9 cellular contexts compared by ENCODE assay signal in genomic region chr20:49832632-49833327, GRCh38. TPM values are rescaled to one million over a fixed set of nuclear protein-coding genes. Genes with fewer than 3 reads are reported as not detected.
DNase-seq lines count a peak whose midpoint lies in the region; ATAC-seq lines count a peak whose summit lies in the region.
"Had no signal": no experiment of that assay in that cellular context is flagged by ENCODE, and none has a peak within 500 bp of the region (broad histone marks: within the 10 kb centered on the region; RNA-seq: fewer than 3 reads in every experiment).

No MANE protein-coding gene starts in this region.

- peaks cover 0 to 2% (median 0%) of the 10 kb centered on the region in 7 donors for H3K9me3 Mint-ChIP-seq in naive B cell
- H3K9me3 Mint-ChIP-seq in activated naive CD4-positive, alpha-beta T cell treated with anti-CD3 and anti-CD28 coated beads for 36 hours, result no peaks in the 10 kb centered on the region

- no peak overlapping the region for H3K4me3 Mint-ChIP-seq in naive B cell
- no peak overlapping the region for H3K4me3 Mint-ChIP-seq in activated naive CD4-positive, alpha-beta T cell treated with anti-CD3 and anti-CD28 coated beads for 36 hours

- H3K4me1 Mint-ChIP-seq in naive B cell, result peaks cover 15 to 33% (median 19%) of the 10 kb centered on the region in 3 donors
- H3K4me1 Mint-ChIP-seq in activated naive CD4-positive, alpha-beta T cell treated with anti-CD3 and anti-CD28 coated beads for 36 hours (ENCODE audit: low read depth), result peaks cover 3% of the 10 kb centered on the region

- intact Hi-C loops in activated naive CD4-positive, alpha-beta T cell treated with anti-CD3 and anti-CD28 coated beads for 36 hours (cut with micrococcal nuclease), result no loop called here

- H3K27ac ChIP-seq in cingulate gyrus (ENCODE audit: low read depth, low read length), result peak overlapping the region; percentile 21

- peak overlapping the region in 4 of 6 donors; percentile 52 to 95 (median 64) for H3K27ac Mint-ChIP-seq in naive B cell
- no peak overlapping the region for H3K27ac Mint-ChIP-seq in activated naive CD4-positive, alpha-beta T cell treated with anti-CD3 and anti-CD28 coated beads for 36 hours

- DNase-seq in AG20443 (ENCODE audit: low spot score) (peak; percentile 54), MV-4-11 (lab: John Stamatoyannopoulos, UW) (peak; percentile 12), naive B cell (peak; percentile 17), T-helper 2 cell (no peak), NCI-H1417 (lab: John Stamatoyannopoulos, UW) (no peak), A172 (ENCODE audit: low spot score) (no peak)
- no peak for DNase-seq in activated naive CD4-positive, alpha-beta T cell treated with anti-CD3 and anti-CD28 coated beads for 36 hours
- DNase-seq: NCI-H345 had no signal

- CTCF ChIA-PET in activated naive CD4-positive, alpha-beta T cell treated with anti-CD3 and anti-CD28 coated beads for 36 hours (lab: Charles Lee), result interaction anchor here (1.0 kb wide), 1 partner anchor 13 kb away, joined by 4 read pairs; no protein-coding TSS in a partner anchor

- H3K27me3 Mint-ChIP-seq in naive B cell, result no peaks in the 10 kb centered on the region
- no peaks in the 10 kb centered on the region for H3K27me3 Mint-ChIP-seq in activated naive CD4-positive, alpha-beta T cell treated with anti-CD3 and anti-CD28 coated beads for 36 hours (ENCODE audit: low read depth)

- H3K36me3 Mint-ChIP-seq in naive B cell, result peaks cover 9 to 33% of the 10 kb centered on the region in 2 donors
- peaks cover 18% of the 10 kb centered on the region for H3K36me3 Mint-ChIP-seq in activated naive CD4-positive, alpha-beta T cell treated with anti-CD3 and anti-CD28 coated beads for 36 hours (ENCODE audit: low read depth)

- peak; percentile 35 to 56 for ATAC-seq in naive B cell (ENCODE audit: low read depth in 2 of 2)

RNA-seq across cellular contexts. Expression of gene SLC9A8, which starts 20.2 kb away (rescaled TPM):
- polyA plus RNA-seq in naive B cell (ENCODE audit: low read depth in 6 of 6), result 10 to 100 TPM in 3 of 6 donors, 1 to 10 TPM in 3; 6.4 to 14.2 (median 10.7) TPM
- total RNA-seq in activated naive CD4-positive, alpha-beta T cell treated with anti-CD3 and anti-CD28 coated beads for 36 hours, result 10 to 100 TPM; 11.2 to 11.4 TPM
- total RNA-seq in A172 (2014; rRNA removed; shearing (Covaris generic)), result 9.9 and 10.6 TPM in 2 replicates

Comparison
In these comparisons a context has a peak if more than half of its experiments do, and no peak if none do; other contexts are left out.
1. DNase-seq: peak in AG20443 (single experiment), MV-4-11 (single experiment) and naive B cell (single experiment); none in T-helper 2 cell (0 of 5), NCI-H1417 (0 of 3), activated naive CD4-positive, alpha-beta T cell treated with anti-CD3 and anti-CD28 coated beads for 36 hours (single experiment) and A172 (single experiment).